ENCODE assay signal across 9 cellular contexts in the genomic region with DNA sequence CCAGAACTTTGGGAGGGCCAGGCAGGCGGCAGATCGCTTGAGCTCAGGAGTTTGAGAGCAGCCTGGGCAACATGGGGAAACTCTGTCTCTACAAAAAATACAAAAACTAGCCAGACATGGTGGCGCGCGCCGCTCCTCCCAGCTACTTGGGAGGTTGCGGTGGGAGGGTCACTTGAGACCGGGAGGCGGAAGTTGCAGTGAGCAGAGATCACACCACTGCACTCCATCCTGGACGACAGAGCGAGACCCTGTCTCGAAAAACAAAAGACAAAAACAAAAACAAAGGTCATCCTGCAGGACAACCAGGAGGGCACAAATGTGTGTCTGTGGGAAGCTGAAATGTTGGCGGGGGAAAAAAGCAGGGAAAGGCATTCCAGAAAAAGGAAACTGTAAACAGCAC.
A peak's percentile ranks its signal among the peaks of the same experiment; 100 is the strongest.
DNase-seq lines count a peak whose midpoint lies in the region; ATAC-seq, FAIRE-seq and TF ChIP-seq lines count a peak whose summit lies in the region.
"Had no signal": no experiment of that assay in that cellular context is flagged by ENCODE, and none has a peak within 500 bp of the region (broad histone marks: within the 10 kb centered on the region; RNA-seq: fewer than 3 reads in every experiment).

No MANE protein-coding gene starts in this region.

- no peaks in the 10 kb centered on the region for H3K27me3 Mint-ChIP-seq in brain

- H3K27me3 ChIP-seq in left lung (no peaks in the 10 kb centered on the region), subcutaneous abdominal adipose tissue (ENCODE audit: control insufficient read depth in 5 of 5, insufficient read depth in 4 of 5, low read length in 5 of 5) (no peaks in the 10 kb centered on the region), small intestine (ENCODE audit: control insufficient read depth in 2 of 2, insufficient read depth in 2 of 2, low read length in 2 of 2) (no peaks in the 10 kb centered on the region)

- H3K4me3 ChIP-seq in left lung (peak overlapping the region in 1 of 2 donors; percentile 76), subcutaneous abdominal adipose tissue (ENCODE audit: low read depth in 1 of 5, low read length in 5 of 5) (peak overlapping the region; percentile 37 to 89 (median 74)), small intestine (ENCODE audit: low read depth in 1 of 2, low read length in 2 of 2) (no peak overlapping the region)

- TF ChIP-seq CTCF in brain (conservative IDR thresholded peaks at IDR 0.05) (no peak), left lung (IDR thresholded peaks at IDR 0.05) (no peak)

- peak overlapping the region; percentile 94 to 96 (median 95) for H3K4me3 Mint-ChIP-seq in brain

- peak overlapping the region in 3 of 5 donors; percentile 77 to 91 (median 82) for H3K9ac ChIP-seq in subcutaneous abdominal adipose tissue (ENCODE audit: low read length in 5 of 5)

- DNase-seq in NCI-H2029 (lab: John Stamatoyannopoulos, UW) (peak; percentile 16), NCI-H2029 treated with DMSO at 0.1 percent for 48 hours (lab: John Stamatoyannopoulos, UW) (no peak), left lung (no peak), small intestine (no peak)
- DNase-seq: activated T-cell treated with anti-CD3 and anti-CD28 coated beads, Interleukin-2, amount 50 U/mL, for 48 hours had no signal

- peak overlapping the region; percentile 72 to 100 (median 100) for H3K27ac Mint-ChIP-seq in brain

- H3K9me3 ChIP-seq in left lung (no peaks in the 10 kb centered on the region), subcutaneous abdominal adipose tissue (ENCODE audit: control insufficient read depth in 5 of 5, low read length in 5 of 5) (no peaks in the 10 kb centered on the region), small intestine (ENCODE audit: control insufficient read depth, low read depth) (no peaks in the 10 kb centered on the region)

- intact Hi-C loops in left lung (cut with DNase I): loop anchor here in 1 of 2 donors (10.0 kb wide), 1 partner anchor 104 kb away; a partner anchor contains a TSS

- no peaks in the 10 kb centered on the region for H3K36me3 ChIP-seq in left lung
- no peaks in the 10 kb centered on the region for H3K36me3 ChIP-seq in subcutaneous abdominal adipose tissue (ENCODE audit: control insufficient read depth in 5 of 5, insufficient read depth in 5 of 5, low read length in 5 of 5)
- no peaks in the 10 kb centered on the region for H3K36me3 ChIP-seq in small intestine (ENCODE audit: control insufficient read depth in 2 of 2, insufficient read depth in 2 of 2, low read length in 2 of 2)

- no peaks in the 10 kb centered on the region for H3K36me3 Mint-ChIP-seq in brain

- no peak for FAIRE-seq in small intestine (lab: Jason Lieb, UNC)

- H3K4me1 Mint-ChIP-seq in brain: peaks cover 65% of the 10 kb centered on the region

- H3K4me1 ChIP-seq in left lung (peaks cover 32 to 40% of the 10 kb centered on the region in 2 donors), subcutaneous abdominal adipose tissue (ENCODE audit: control insufficient read depth in 5 of 5, insufficient read depth in 5 of 5, low read length in 5 of 5) (peaks cover 2 to 37% (median 30%) of the 10 kb centered on the region in 5 donors), small intestine (ENCODE audit: control insufficient read depth in 2 of 2, insufficient read depth in 1 of 2, low read depth in 1 of 2, low read length in 1 of 2) (peaks cover 3 to 8% of the 10 kb centered on the region in 2 donors)

- WGBS in small intestine, 3 donors: 73 to 89% (median 79%) methylated on average over 13 of the region's 13 CpGs

- H3K9me3 Mint-ChIP-seq in brain: no peaks in the 10 kb centered on the region

- H3K27ac ChIP-seq in left lung (peak overlapping the region; percentile 100), subcutaneous abdominal adipose tissue (ENCODE audit: low read depth, low read length) (peak overlapping the region; percentile 96), small intestine (ENCODE audit: low read depth in 1 of 2, low read length in 1 of 2) (peak overlapping the region in 1 of 2 donors; percentile 91)

- ATAC-seq in left lung (no peak), GM19463 (IDR thresholded peaks at IDR 0.05; ENCODE audit: unreplicated experiment) (no peak), GM18909 (IDR thresholded peaks at IDR 0.05; ENCODE audit: poor library complexity, unreplicated experiment) (no peak)

Comparison
In these comparisons a context has a peak if more than half of its experiments do, and no peak if none do; other contexts are left out.
1. H3K4me3 ChIP-seq: peak in subcutaneous abdominal adipose tissue (5 of 5); none in small intestine (0 of 2).